Comparison of ENCODE assay signal across 8 cellular contexts in genomic region chr16:85935957-85936760, GRCh38. TPM values are rescaled to one million over a fixed set of nuclear protein-coding genes. Genes with fewer than 3 reads are reported as not detected.
DNase-seq lines count a peak whose midpoint lies in the region; ATAC-seq and TF ChIP-seq lines count a peak whose summit lies in the region.

No MANE protein-coding gene starts in this region.

- H3K27ac ChIP-seq in mucosa of rectum (ENCODE audit: low read depth in 2 of 2, low read length in 2 of 2) (peak overlapping the region; percentile 9 to 58), tibial artery (no peak overlapping the region)

- H3K9me3 Mint-ChIP-seq in activated CD4-positive, alpha-beta memory T cell treated with anti-CD3 and anti-CD28 coated beads for 36 hours, result peaks cover 5% of the 10 kb centered on the region
- H3K9me3 Mint-ChIP-seq in Caco-2 (ENCODE audit: unreplicated experiment), result peaks cover 13% of the 10 kb centered on the region

- H3K9me3 ChIP-seq in mucosa of rectum (ENCODE audit: control insufficient read depth in 2 of 2, low read length in 2 of 2) (no peaks in the 10 kb centered on the region), tibial artery (no peaks in the 10 kb centered on the region), Caco-2 (no peaks in the 10 kb centered on the region)

- intact Hi-C loops in left ventricle myocardium superior (cut with micrococcal nuclease), result no loop called here
- intact Hi-C loops in Right ventricle myocardium inferior (cut with DNase I), result no loop called here
- intact Hi-C loops in activated CD4-positive, alpha-beta memory T cell treated with anti-CD3 and anti-CD28 coated beads for 36 hours (cut with micrococcal nuclease), result loop anchor here (1.0 to 2.0 kb wide), 6 partner anchors 11 to 247 kb away; partner anchors contain the start of gene GINS2
- intact Hi-C loops in tibial artery (cut with DNase I; ENCODE audit: low total_unique reads), result no loop called here
- intact Hi-C loops in Caco-2 (cut with micrococcal nuclease; ENCODE audit: unreplicated experiment), result no loop called here

- peaks cover 3 to 7% of the 10 kb centered on the region in 2 donors for H3K4me1 ChIP-seq in mucosa of rectum (ENCODE audit: control insufficient read depth in 2 of 2, insufficient read depth in 2 of 2, low read length in 2 of 2)
- H3K4me1 ChIP-seq in tibial artery, result no peaks in the 10 kb centered on the region
- H3K4me1 ChIP-seq in Caco-2, result peaks cover 5% of the 10 kb centered on the region; the same call in 1 of the 2 replicates

- H3K36me3 Mint-ChIP-seq in activated CD4-positive, alpha-beta memory T cell treated with anti-CD3 and anti-CD28 coated beads for 36 hours, result peaks cover 5% of the 10 kb centered on the region
- no peaks in the 10 kb centered on the region for H3K36me3 Mint-ChIP-seq in Caco-2 (ENCODE audit: insufficient read depth, unreplicated experiment)

- H3K36me3 ChIP-seq in mucosa of rectum (ENCODE audit: control insufficient read depth in 2 of 2, insufficient read depth in 2 of 2, low read length in 2 of 2), result no peaks in the 10 kb centered on the region
- H3K36me3 ChIP-seq in tibial artery, result no peaks in the 10 kb centered on the region
- H3K36me3 ChIP-seq in Caco-2 (ENCODE audit: control insufficient read depth, insufficient read depth, low read length), result no peaks in the 10 kb centered on the region

- H3K27me3 ChIP-seq in mucosa of rectum (ENCODE audit: control insufficient read depth in 2 of 2, insufficient read depth in 2 of 2, low read length in 2 of 2), result no peaks in the 10 kb centered on the region
- peaks cover 0 to 39% of the 10 kb centered on the region in 2 donors for H3K27me3 ChIP-seq in tibial artery
- no peaks in the 10 kb centered on the region for H3K27me3 ChIP-seq in Caco-2 (replicated peaks; ENCODE audit: control insufficient read depth, insufficient read depth, low read length)

- DNase-seq in left ventricle myocardium superior (no peak), Right ventricle myocardium inferior (ENCODE audit: missing footprints) (no peak), DMS153 treated with DMSO at 0.1 percent for 48 hours (lab: John Stamatoyannopoulos, UW; ENCODE audit: unreplicated experiment) (no peak), tibial artery (no peak), Caco-2 (no peak)
- peak; percentile 88 for DNase-seq in activated CD4-positive, alpha-beta memory T cell treated with anti-CD3 and anti-CD28 coated beads for 36 hours

- H3K4me3 ChIP-seq in mucosa of rectum (ENCODE audit: low read length in 2 of 2) (peak overlapping the region in 1 of 2 donors; percentile 52), tibial artery (no peak overlapping the region), Caco-2 (ENCODE audit: low read depth, low read length) (no peak overlapping the region)

- H3K4me3 Mint-ChIP-seq in activated CD4-positive, alpha-beta memory T cell treated with anti-CD3 and anti-CD28 coated beads for 36 hours, result peak overlapping the region; percentile 42
- H3K4me3 Mint-ChIP-seq in Caco-2 (ENCODE audit: unreplicated experiment), result no peak overlapping the region

- peak overlapping the region in 1 of 2 donors; percentile 24 for H3K9ac ChIP-seq in mucosa of rectum (ENCODE audit: low read depth in 1 of 2, low read length in 2 of 2)

- POLR2A ChIA-PET in activated CD4-positive, alpha-beta memory T cell treated with anti-CD3 and anti-CD28 coated beads for 36 hours (lab: Charles Lee), result interaction anchor here (1.0 to 2.3 kb wide), 5 partner anchors 8 to 53 kb away, joined by 3 to 7 read pairs (median 6); no protein-coding TSS in a partner anchor
- POLR2A ChIA-PET in Caco-2 (lab: Charles Lee), result no interaction called here

- CTCF ChIA-PET in activated CD4-positive, alpha-beta memory T cell treated with anti-CD3 and anti-CD28 coated beads for 36 hours (lab: Charles Lee), result interaction anchor here (1.1 to 3.1 kb wide), 3 partner anchors 49 to 53 kb away, joined by 3 to 20 read pairs (median 4); no protein-coding TSS in a partner anchor
- CTCF ChIA-PET in Caco-2 (lab: Charles Lee), result no interaction called here

- TF ChIP-seq CTCF in tibial artery (IDR thresholded peaks at IDR 0.05) (no peak), Caco-2 (IDR thresholded peaks at IDR 0.05; ENCODE audit: insufficient read depth in 1 of 2, low read depth in 1 of 2, low read length in 1 of 2, severe bottlenecking in 1 of 2, unreplicated experiment in 1 of 2) (no peak)

- H3K27ac Mint-ChIP-seq in activated CD4-positive, alpha-beta memory T cell treated with anti-CD3 and anti-CD28 coated beads for 36 hours, result peak overlapping the region; percentile 95
- H3K27ac Mint-ChIP-seq in Caco-2 (ENCODE audit: unreplicated experiment), result no peak overlapping the region

- H3K27me3 Mint-ChIP-seq in activated CD4-positive, alpha-beta memory T cell treated with anti-CD3 and anti-CD28 coated beads for 36 hours, result peaks cover 7% of the 10 kb centered on the region
- H3K27me3 Mint-ChIP-seq in Caco-2 (ENCODE audit: insufficient read depth, unreplicated experiment), result no peaks in the 10 kb centered on the region

- peaks cover 48% of the 10 kb centered on the region for H3K4me1 Mint-ChIP-seq in activated CD4-positive, alpha-beta memory T cell treated with anti-CD3 and anti-CD28 coated beads for 36 hours (ENCODE audit: low read depth)
- H3K4me1 Mint-ChIP-seq in Caco-2 (ENCODE audit: low read depth, unreplicated experiment), result peaks cover 9% of the 10 kb centered on the region

- BruUV-seq in Caco-2 (replicated peaks; lab: Mats Ljungman, UMichigan), result no TSS peak

- ATAC-seq in left ventricle myocardium superior (peak; percentile 14), Right ventricle myocardium inferior (no peak), HG03558 (IDR thresholded peaks at IDR 0.05; ENCODE audit: extremely low read depth, unreplicated experiment) (peak; percentile 47)

RNA-seq across cellular contexts. Expression of gene IRF8, which starts 37.2 kb away (rescaled TPM):
- 3.5 TPM for total RNA-seq in left ventricle myocardium superior
- total RNA-seq in Right ventricle myocardium inferior, result 3.3 TPM
- total RNA-seq in activated CD4-positive, alpha-beta memory T cell treated with anti-CD3 and anti-CD28 coated beads for 36 hours, result 10 to 100 TPM; 41.7 to 43.1 TPM
- total RNA-seq in Caco-2 (2022), result 29.5 and 31.7 TPM in 2 replicates

Comparison
In these comparisons a context has a peak if more than half of its experiments do, and no peak if none do; other contexts are left out.
1. H3K27ac ChIP-seq: peak in mucosa of rectum (2 of 2); none in tibial artery (0 of 2).